In genomic region chr10:43436291-43437140, GRCh38 we compare ENCODE assay signal across 1 cellular context.
TF ChIP-seq lines count a peak whose summit lies in the region.

TSS of gene ZNF487 (plus strand) at chr10:43437111. CDS start at chr10:43475814, 38,703 bp downstream.

TF ChIP-seq in HEK293, 187 proteins besides CTCF, POLR2A, EP300 and RAD21 (continued from another document and continues in another):
- TF ChIP-seq ZBTB11 (tag by site-specific recombination; conservative IDR thresholded peaks at IDR 0.05; ENCODE audit: low read depth) (peak; percentile 77; the same call in 1 of the 2 replicates), ZNF146 (tag by site-specific recombination; IDR thresholded peaks at IDR 0.05) (no peak), ZBTB10 (tag by site-specific recombination; IDR thresholded peaks at IDR 0.05) (0 out of 2 replicates have a peak, but pooled peaks have one; percentile 57), ZNF37A (tag by site-specific recombination; IDR thresholded peaks at IDR 0.05) (no peak), ZBTB44 (tag by site-specific recombination; IDR thresholded peaks at IDR 0.05) (no peak), ZNF121 (tag by site-specific recombination; IDR thresholded peaks at IDR 0.05) (no peak), ZNF610 (tag by site-specific recombination; IDR thresholded peaks at IDR 0.05; ENCODE audit: borderline replicate concordance) (peak; percentile 76; the same call in 1 of the 2 replicates), ZXDB (tag by site-specific recombination; IDR thresholded peaks at IDR 0.05) (peak; percentile 96), PRDM4 (tag by site-specific recombination; IDR thresholded peaks at IDR 0.05) (no peak), GLI4 (tag by site-specific recombination; IDR thresholded peaks at IDR 0.05) (no peak), ZNF549 (tag by site-specific recombination; IDR thresholded peaks at IDR 0.05) (no peak), ZNF571 (tag by site-specific recombination; IDR thresholded peaks at IDR 0.05) (no peak), ZNF701 (tag by site-specific recombination; IDR thresholded peaks at IDR 0.05) (no peak), ZNF416 (tag by site-specific recombination; IDR thresholded peaks at IDR 0.05) (no peak), ZNF521 (tag by site-specific recombination; IDR thresholded peaks at IDR 0.05) (no peak), ZNF560 (tag by site-specific recombination; IDR thresholded peaks at IDR 0.05; ENCODE audit: borderline replicate concordance) (no peak), SP3 (tag by site-specific recombination; IDR thresholded peaks at IDR 0.05) (peak; percentile 92), ZNF488 (tag by site-specific recombination; IDR thresholded peaks at IDR 0.05) (no peak), GFI1B (tag by site-specific recombination; IDR thresholded peaks at IDR 0.05) (no peak), ZNF596 (tag by site-specific recombination; IDR thresholded peaks at IDR 0.05) (no peak), IKZF3 (tag by site-specific recombination; IDR thresholded peaks at IDR 0.05) (peak; percentile 70; the same call in 1 of the 2 replicates), ZNF529 (tag by site-specific recombination; IDR thresholded peaks at IDR 0.05; ENCODE audit: insufficient replicate concordance) (no peak), ZNF211 (tag by site-specific recombination; IDR thresholded peaks at IDR 0.05; ENCODE audit: low read depth) (no peak), YY2 (tag by site-specific recombination; IDR thresholded peaks at IDR 0.05) (0 out of 2 replicates have a peak, but pooled peaks have one; percentile 61), REPIN1 (tag by site-specific recombination; IDR thresholded peaks at IDR 0.05; ENCODE audit: low read depth) (no peak), PATZ1 (tag by site-specific recombination; IDR thresholded peaks at IDR 0.05) (peak; percentile 94), ELK4 (IDR thresholded peaks at IDR 0.05; ENCODE audit: borderline replicate concordance, low read depth, low read length) (peak; percentile 18; the same call in 1 of the 2 replicates), ZNF843 (tag by site-specific recombination; IDR thresholded peaks at IDR 0.05) (no peak), SP7 (tag by site-specific recombination; IDR thresholded peaks at IDR 0.05) (peak; percentile 76; the same call in 1 of the 2 replicates), ZFP41 (tag by site-specific recombination; IDR thresholded peaks at IDR 0.05; ENCODE audit: borderline replicate concordance) (no peak), BCL11B (tag by site-specific recombination; IDR thresholded peaks at IDR 0.05; ENCODE audit: low read depth) (no peak), ZNF292 (tag by site-specific recombination; IDR thresholded peaks at IDR 0.05; ENCODE audit: borderline replicate concordance, low read depth) (no peak), SETDB1 (IDR thresholded peaks at IDR 0.05; ENCODE audit: insufficient read length, low read length) (no peak), ZNF629 (tag by site-specific recombination; IDR thresholded peaks at IDR 0.05) (peak; percentile 81), ZNF341 (tag by site-specific recombination; IDR thresholded peaks at IDR 0.05; ENCODE audit: low read depth) (peak; percentile 63), ZNF138 (tag by site-specific recombination; IDR thresholded peaks at IDR 0.05; ENCODE audit: borderline replicate concordance) (no peak), SP2 (tag by site-specific recombination; IDR thresholded peaks at IDR 0.05) (peak; percentile 85), ZSCAN30 (tag by site-specific recombination; IDR thresholded peaks at IDR 0.05) (no peak; the same call in 1 of the 2 replicates), HOXA7 (CRISPR knock-in tag; IDR thresholded peaks at IDR 0.05; ENCODE audit: borderline replicate concordance) (no peak), ZNF112 (tag by site-specific recombination; IDR thresholded peaks at IDR 0.05) (no peak), ZNF776 (tag by site-specific recombination; IDR thresholded peaks at IDR 0.05; ENCODE audit: borderline replicate concordance) (no peak), ZNF266 (tag by site-specific recombination; IDR thresholded peaks at IDR 0.05; ENCODE audit: low read depth) (no peak), ZNF221 (tag by site-specific recombination; IDR thresholded peaks at IDR 0.05; ENCODE audit: borderline replicate concordance) (no peak), ZNF175 (tag by site-specific recombination; IDR thresholded peaks at IDR 0.05) (no peak), ZNF366 (tag by site-specific recombination; conservative IDR thresholded peaks at IDR 0.05) (no peak), ZNF626 (tag by site-specific recombination; IDR thresholded peaks at IDR 0.05) (no peak), ZNF600 (tag by site-specific recombination; IDR thresholded peaks at IDR 0.05) (peak; percentile 37; the same call in 1 of the 2 replicates), ZNF473 (tag by site-specific recombination; IDR thresholded peaks at IDR 0.05) (no peak), ZNF704 (tag by site-specific recombination; IDR thresholded peaks at IDR 0.05) (no peak), PRDM1 (tag by site-specific recombination; IDR thresholded peaks at IDR 0.05) (no peak), OSR2 (tag by site-specific recombination; IDR thresholded peaks at IDR 0.05) (peak; percentile 83), SALL2 (tag by site-specific recombination; IDR thresholded peaks at IDR 0.05; ENCODE audit: borderline replicate concordance) (no peak)
